10 cellular contexts compared by ENCODE assay signal in the genomic region with DNA sequence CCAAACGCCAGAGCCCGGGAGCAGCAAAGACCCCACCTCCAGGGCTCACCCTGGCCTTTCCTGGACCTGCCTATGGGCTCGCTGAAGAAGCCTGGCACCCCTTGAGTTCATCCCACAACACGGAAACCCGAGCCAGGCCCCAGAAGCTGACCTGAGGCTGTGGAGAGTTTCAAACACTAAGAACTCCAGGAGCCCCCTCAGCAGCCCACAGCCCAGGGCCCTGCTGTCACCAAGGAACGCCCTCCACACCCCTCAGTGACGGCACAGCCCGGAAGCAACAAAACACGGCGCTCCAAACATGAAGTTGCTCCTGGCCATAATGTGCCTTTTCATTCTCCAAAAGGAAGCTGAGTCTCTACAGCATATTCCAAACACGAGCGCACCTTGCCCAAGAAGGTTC. TPM values are rescaled to one million over a fixed set of nuclear protein-coding genes. Genes with fewer than 3 reads are reported as not detected.
DNase-seq lines count a peak whose midpoint lies in the region; ATAC-seq and FAIRE-seq lines count a peak whose summit lies in the region.
"Had no signal": no experiment of that assay in that cellular context is flagged by ENCODE, and none has a peak within 500 bp of the region (broad histone marks: within the 10 kb centered on the region; RNA-seq: fewer than 3 reads in every experiment).

No MANE protein-coding gene starts in this region.

- no peak for FAIRE-seq in frontal cortex (lab: Jason Lieb, UNC)
- FAIRE-seq: bronchial epithelial cell, keratinocyte had no signal

- ATAC-seq in activated T-helper 17 cell treated with anti-CD3 and anti-CD28 coated beads, Interleukin-2, amount 50 U/mL, for 72 hours (replicated peaks) = no peak
- ATAC-seq in left cardiac atrium (peak; percentile 7 to 24), esophagus mucosa (no peak)
- ATAC-seq in stimulated activated naive B cell treated with anti-CD40 and anti-IgM and Interleukin-4, amounts not matched to agents 10 μg/mL and 1 μg/mL and 100 μg/mL, for 72 hours (replicated peaks) = peak in 1 of 2 donors; percentile 13

- peak overlapping the region; percentile 52; the same call in 1 of the 2 replicates for H3K27ac ChIP-seq in HUES6 (ENCODE audit: low read depth, low read length)

- no peaks in the 10 kb centered on the region for H3K27me3 Mint-ChIP-seq in activated T-helper 17 cell treated with anti-CD3 and anti-CD28 coated beads, Interleukin-2, amount 50 U/mL, for 72 hours
- H3K27me3 Mint-ChIP-seq in stimulated activated naive B cell treated with anti-CD40 and anti-IgM and Interleukin-4, amounts not matched to agents 10 μg/mL and 1 μg/mL and 100 μg/mL, for 72 hours = no peaks in the 10 kb centered on the region

- H3K9me3 Mint-ChIP-seq in activated T-helper 17 cell treated with anti-CD3 and anti-CD28 coated beads, Interleukin-2, amount 50 U/mL, for 72 hours = no peaks in the 10 kb centered on the region
- H3K9me3 Mint-ChIP-seq in stimulated activated naive B cell treated with anti-CD40 and anti-IgM and Interleukin-4, amounts not matched to agents 10 μg/mL and 1 μg/mL and 100 μg/mL, for 72 hours = no peaks in the 10 kb centered on the region

- no peaks in the 10 kb centered on the region for H3K27me3 ChIP-seq in HUES6 (ENCODE audit: control insufficient read depth, insufficient read depth, low read length)

- peaks cover 7% of the 10 kb centered on the region; the same call in 1 of the 2 replicates for H3K4me1 ChIP-seq in HUES6 (ENCODE audit: control insufficient read depth, insufficient read depth, low read length)

- H3K9ac ChIP-seq in HUES6 (ENCODE audit: low read length) = no peak overlapping the region

- no peak overlapping the region for H3K4me3 ChIP-seq in HUES6 (ENCODE audit: low read depth, low read length)

- peaks cover 20% of the 10 kb centered on the region for H3K4me1 Mint-ChIP-seq in activated T-helper 17 cell treated with anti-CD3 and anti-CD28 coated beads, Interleukin-2, amount 50 U/mL, for 72 hours
- peaks cover 23 to 36% of the 10 kb centered on the region in 2 donors for H3K4me1 Mint-ChIP-seq in stimulated activated naive B cell treated with anti-CD40 and anti-IgM and Interleukin-4, amounts not matched to agents 10 μg/mL and 1 μg/mL and 100 μg/mL, for 72 hours

- H3K27ac Mint-ChIP-seq in activated T-helper 17 cell treated with anti-CD3 and anti-CD28 coated beads, Interleukin-2, amount 50 U/mL, for 72 hours = peak overlapping the region; percentile 95
- peak overlapping the region; percentile 97 for H3K27ac Mint-ChIP-seq in stimulated activated naive B cell treated with anti-CD40 and anti-IgM and Interleukin-4, amounts not matched to agents 10 μg/mL and 1 μg/mL and 100 μg/mL, for 72 hours

- H3K4me3 Mint-ChIP-seq in activated T-helper 17 cell treated with anti-CD3 and anti-CD28 coated beads, Interleukin-2, amount 50 U/mL, for 72 hours = peak overlapping the region; percentile 93
- peak overlapping the region; percentile 90 to 95 for H3K4me3 Mint-ChIP-seq in stimulated activated naive B cell treated with anti-CD40 and anti-IgM and Interleukin-4, amounts not matched to agents 10 μg/mL and 1 μg/mL and 100 μg/mL, for 72 hours

- H3K36me3 ChIP-seq in HUES6 (ENCODE audit: control insufficient read depth, insufficient read depth, low read length) = peaks cover 26% of the 10 kb centered on the region

- no peak for DNase-seq in left cardiac atrium
- DNase-seq in stimulated activated naive B cell treated with anti-CD40 and anti-IgM and Interleukin-4, amounts not matched to agents 10 μg/mL and 1 μg/mL and 100 μg/mL, for 72 hours = no peak
- DNase-seq in NCI-H345 treated with DMSO at 0.1 percent for 48 hours (lab: John Stamatoyannopoulos, UW; ENCODE audit: unreplicated experiment) = no peak
- DNase-seq in NAMALWA (ENCODE audit: low spot score) = no peak
- no peak for DNase-seq in frontal cortex (ENCODE audit: low spot score in 2 of 2)

- H3K9me3 ChIP-seq in HUES6 (ENCODE audit: control insufficient read depth, insufficient read depth, low read depth, low read length) = no peaks in the 10 kb centered on the region

- intact Hi-C loops in left cardiac atrium (cut with DNase I) = no loop called here

- peaks cover 52% of the 10 kb centered on the region for H3K36me3 Mint-ChIP-seq in activated T-helper 17 cell treated with anti-CD3 and anti-CD28 coated beads, Interleukin-2, amount 50 U/mL, for 72 hours (ENCODE audit: low read depth)
- H3K36me3 Mint-ChIP-seq in stimulated activated naive B cell treated with anti-CD40 and anti-IgM and Interleukin-4, amounts not matched to agents 10 μg/mL and 1 μg/mL and 100 μg/mL, for 72 hours = peaks cover 29 to 46% of the 10 kb centered on the region in 2 donors

RNA-seq across cellular contexts. Expression of gene SLC38A10, which starts 9.2 kb away (rescaled TPM):
- total RNA-seq in activated T-helper 17 cell treated with anti-CD3 and anti-CD28 coated beads, Interleukin-2, amount 50 U/mL, for 72 hours = 10 to 100 TPM; 58.4 to 71.2 TPM
- total RNA-seq in left cardiac atrium (10 to 100 TPM; 46.4 to 54.0 TPM), esophagus mucosa (24.6 TPM), frontal cortex (13.9 TPM)

RNA-seq across cellular contexts. Expression of gene NDUFAF8, which starts 46.8 kb away (rescaled TPM):
- 10 to 100 TPM; 33.4 to 68.0 TPM for total RNA-seq in activated T-helper 17 cell treated with anti-CD3 and anti-CD28 coated beads, Interleukin-2, amount 50 U/mL, for 72 hours
- total RNA-seq in left cardiac atrium (10 to 100 TPM; 60.2 to 66.5 TPM), esophagus mucosa (41.2 TPM), frontal cortex (5.7 TPM)

RNA-seq across cellular contexts. Expression of gene TEPSIN, which starts 47.0 kb away (rescaled TPM):
- 10 to 100 TPM; 26.3 to 35.0 TPM for total RNA-seq in activated T-helper 17 cell treated with anti-CD3 and anti-CD28 coated beads, Interleukin-2, amount 50 U/mL, for 72 hours
- total RNA-seq in left cardiac atrium (10 to 100 TPM; 12.7 to 14.0 TPM), esophagus mucosa (13.1 TPM), frontal cortex (7.3 TPM)

Comparison
In these comparisons a context has a peak if more than half of its experiments do, and no peak if none do; other contexts are left out.
1. ATAC-seq: peak in left cardiac atrium (2 of 2); none in activated T-helper 17 cell treated with anti-CD3 and anti-CD28 coated beads, Interleukin-2, amount 50 U/mL, for 72 hours (single experiment) and esophagus mucosa (single experiment).